22 cellular contexts compared by ENCODE assay signal in genomic region chr18:9429662-9429993, GRCh38. TPM values are rescaled to one million over a fixed set of nuclear protein-coding genes. Genes with fewer than 3 reads are reported as not detected.
DNase-seq lines count a peak whose midpoint lies in the region; TF ChIP-seq lines count a peak whose summit lies in the region.
"Had no signal": no experiment of that assay in that cellular context is flagged by ENCODE, and none has a peak within 500 bp of the region (broad histone marks: within the 10 kb centered on the region; RNA-seq: fewer than 3 reads in every experiment).

No MANE protein-coding gene starts in this region.

- no peaks in the 10 kb centered on the region for H3K9me3 Mint-ChIP-seq in MCF 10A (ENCODE audit: unreplicated experiment)
- H3K9me3 Mint-ChIP-seq: activated CD4-positive, alpha-beta T cell treated with anti-CD3 and anti-CD28 coated beads, Interleukin-2, amount 10 ng/mL, durations not matched to agents 7 days and 5 days had no signal

- H3K27me3 ChIP-seq in GM23248 (replicated peaks; ENCODE audit: insufficient read depth) = no peaks in the 10 kb centered on the region
- H3K27me3 ChIP-seq: neural progenitor cell, spleen had no signal

- CTCF ChIA-PET in MCF 10A (lab: Yijun Ruan, JAX) = interaction anchor here (0.6 to 0.8 kb wide), 2 partner anchors 32 to 454 kb away, joined by 3 to 4 read pairs; no protein-coding TSS in a partner anchor

- peaks cover 12% of the 10 kb centered on the region for H3K4me1 Mint-ChIP-seq in MCF 10A (ENCODE audit: insufficient read depth, unreplicated experiment)

- no peak overlapping the region for H3K4me3 Mint-ChIP-seq in MCF 10A (ENCODE audit: unreplicated experiment)
- H3K4me3 Mint-ChIP-seq: activated CD4-positive, alpha-beta T cell treated with anti-CD3 and anti-CD28 coated beads, Interleukin-2, amount 10 ng/mL, durations not matched to agents 7 days and 5 days; B cell; neural progenitor cell had no signal

- no TSS peak for BruUV-seq in MCF 10A (replicated peaks; lab: Mats Ljungman, UMichigan)

- peaks cover 3% of the 10 kb centered on the region; the same call in 1 of the 2 replicates for H3K9me2 ChIP-seq in GM23248 (ENCODE audit: insufficient read depth)

- DNase-seq in GM23248 (peak; percentile 65), MCF 10A (ENCODE audit: unreplicated experiment) (no peak), fibroblast of pulmonary artery (ENCODE audit: low read depth) (peak; percentile 49), superior temporal gyrus (ENCODE audit: extremely low spot score) (peak; percentile 43), NCI-H446 (lab: John Stamatoyannopoulos, UW) (no peak), NCI-H1105 treated with DMSO at 0.1 percent for 48 hours (lab: John Stamatoyannopoulos, UW) (no peak), GOT3 (lab: John Stamatoyannopoulos, UW) (no peak)
- DNase-seq: activated CD4-positive, alpha-beta T cell treated with anti-CD3 and anti-CD28 coated beads, Interleukin-2, amount 10 ng/mL, durations not matched to agents 7 days and 5 days; activated gamma-delta T cell treated with Interleukin-2 at 50 U/mL for 16 hours; aorta; glutamatergic neuron; left ventricle myocardium inferior; NCI-H146; NCI-H774; SHP77; spleen; stimulated activated CD4-positive, alpha-beta T cell treated with anti-CD3 and anti-CD28 coated beads, Interleukin-4, amount 100 ng/mL, for 4 hours; T-helper 1 cell had no signal

- H4K20me1 ChIP-seq in GM23248 (ENCODE audit: insufficient read depth) = no peaks in the 10 kb centered on the region

- WGBS in GM23248 (ENCODE audit: low coverage in 1 of 2, low lambda C conversion rate in 2 of 2, missing lambda C conversion rate in 2 of 2), 2 experiments = 2 to 9% methylated on average over 3 of the region's 3 CpGs

- no peak for TF ChIP-seq CTCF in MCF 10A (IDR thresholded peaks at IDR 0.05; ENCODE audit: unreplicated experiment)
- no peak for TF ChIP-seq CTCF in fibroblast of pulmonary artery (IDR thresholded peaks at IDR 0.05; ENCODE audit: low read length, missing control alignments)

- no peaks in the 10 kb centered on the region for H3K27me3 Mint-ChIP-seq in MCF 10A (ENCODE audit: insufficient read depth, unreplicated experiment)
- H3K27me3 Mint-ChIP-seq: activated CD4-positive, alpha-beta T cell treated with anti-CD3 and anti-CD28 coated beads, Interleukin-2, amount 10 ng/mL, durations not matched to agents 7 days and 5 days; B cell had no signal

- peak overlapping the region; percentile 14 for H3K27ac ChIP-seq in GM23248
- H3K27ac ChIP-seq: left ventricle myocardium inferior, neural progenitor cell, spleen had no signal

- no peaks in the 10 kb centered on the region for H3K9me3 ChIP-seq in GM23248 (ENCODE audit: low read depth)
- H3K9me3 ChIP-seq: HAP-1, left ventricle myocardium inferior had no signal

- H3K79me2 ChIP-seq in GM23248 (ENCODE audit: insufficient read depth) = no peaks in the 10 kb centered on the region

- peaks cover 12% of the 10 kb centered on the region; the same call in 1 of the 2 replicates for H3F3A ChIP-seq in GM23248 (ENCODE audit: insufficient read depth)

- H3K27ac Mint-ChIP-seq in MCF 10A (ENCODE audit: low read depth, unreplicated experiment) = peak overlapping the region; percentile 84
- H3K27ac Mint-ChIP-seq: activated CD4-positive, alpha-beta T cell treated with anti-CD3 and anti-CD28 coated beads, Interleukin-2, amount 10 ng/mL, durations not matched to agents 7 days and 5 days; B cell; neural progenitor cell had no signal

- H3K4me2 ChIP-seq in GM23248 (ENCODE audit: unreplicated experiment) = peak overlapping the region; percentile 5
- H3K4me2 ChIP-seq: neural progenitor cell had no signal

- POLR2A ChIA-PET in MCF 10A (lab: Yijun Ruan, JAX) = interaction anchor here (0.9 to 1.8 kb wide), 4 partner anchors 11 to 67 kb away, joined by 3 to 7 read pairs (median 6); no protein-coding TSS in a partner anchor

- H3K4me1 ChIP-seq in GM23248 (ENCODE audit: insufficient read depth) = peaks cover 12% of the 10 kb centered on the region

- no peak overlapping the region for H2AFZ ChIP-seq in GM23248
- H2AFZ ChIP-seq: neural progenitor cell had no signal

- no peaks in the 10 kb centered on the region for H3K36me3 Mint-ChIP-seq in MCF 10A (ENCODE audit: insufficient read depth, unreplicated experiment)
- H3K36me3 Mint-ChIP-seq: neural progenitor cell had no signal

- no peak overlapping the region for H3K9ac ChIP-seq in GM23248
- H3K9ac ChIP-seq: neural progenitor cell had no signal

- H3K36me3 ChIP-seq in GM23248 (ENCODE audit: low read depth) = no peaks in the 10 kb centered on the region
- H3K36me3 ChIP-seq: HAP-1, left ventricle myocardium inferior, neural progenitor cell, spleen had no signal

- H3K4me3 ChIP-seq in GM23248 = no peak overlapping the region
- H3K4me3 ChIP-seq in fibroblast of pulmonary artery (replicated peaks; ENCODE audit: low read depth, low read length) = no peak overlapping the region
- H3K4me3 ChIP-seq: GM12878, HAP-1, left ventricle myocardium inferior, neural progenitor cell, spleen had no signal

- intact Hi-C loops in MCF 10A (cut with micrococcal nuclease) = no loop called here

- in situ Hi-C loops in GM23248 (cut with MboI) = no loop called here

RNA-seq across cellular contexts. Expression of gene RALBP1, which starts 45.7 kb away (rescaled TPM):
- total RNA-seq in GM23248 (2014; rRNA removed; shearing (Covaris generic)) = 83.9 and 90.4 TPM in 2 replicates
- polyA plus RNA-seq in GM23248 (2016; fragmentation: Nextera tagmentation; extraction: Ambion mirVana) = 44.7 and 49.9 TPM in 2 replicates
- total RNA-seq in MCF 10A (2022) = 47.0 and 47.9 TPM in 2 replicates

Comparison
In these comparisons a context has a peak if more than half of its experiments do, and no peak if none do; other contexts are left out.
1. DNase-seq: peak in GM23248 (single experiment), fibroblast of pulmonary artery (single experiment) and superior temporal gyrus (single experiment); none in MCF 10A (single experiment), NCI-H446 (0 of 2), NCI-H1105 treated with DMSO at 0.1 percent for 48 hours (single experiment) and GOT3 (single experiment).